Comparison of ENCODE assay signal across 11 cellular contexts in genomic region chr7:36615877-36616276, GRCh38.
A peak's percentile ranks its signal among the peaks of the same experiment; 100 is the strongest.
DNase-seq lines count a peak whose midpoint lies in the region; ATAC-seq, FAIRE-seq and TF ChIP-seq lines count a peak whose summit lies in the region.
"Had no signal": no experiment of that assay in that cellular context is flagged by ENCODE, and none has a peak within 500 bp of the region (broad histone marks: within the 10 kb centered on the region; RNA-seq: fewer than 3 reads in every experiment).

No MANE protein-coding gene starts in this region.

- H3K4me1 Mint-ChIP-seq in H9 = peaks cover 28 to 33% of the 10 kb centered on the region in 2 experiments

- H3K4ac ChIP-seq in H9 (ENCODE audit: low read depth, low read length) (no peak overlapping the region), H1 (replicated peaks; ENCODE audit: insufficient read length, low read depth, low read length) (no peak overlapping the region)

- H4K8ac ChIP-seq in H9 (replicated peaks; ENCODE audit: insufficient read length, low read depth, low read length) (no peak overlapping the region), H1 (ENCODE audit: extremely low read depth, insufficient read depth, low read length) (no peak overlapping the region; the same call in 1 of the 2 replicates)

- intact Hi-C loops in psoas muscle (cut with DNase I) = no loop called here

- H2BK12ac ChIP-seq in H9 (ENCODE audit: insufficient read length, low read depth, low read length) (no peak overlapping the region), H1 (ENCODE audit: low read depth, low read length) (no peak overlapping the region)

- H3K56ac ChIP-seq in H9 (ENCODE audit: insufficient read length, low read depth, low read length) (no peak overlapping the region), H1 (replicated peaks; ENCODE audit: insufficient read length, low read depth, low read length) (no peak overlapping the region)

- H3K23ac ChIP-seq in H9 (ENCODE audit: insufficient read length, low read depth, low read length) = no peak overlapping the region
- no peak overlapping the region for H3K23ac ChIP-seq in H1 (ENCODE audit: insufficient read length)

- no CpG with 5 or more reads among the region's 8 CpGs for WGBS in H9 (ENCODE audit: extremely low coverage, insufficient read length, low lambda C conversion rate)
- WGBS in H1 (ENCODE audit: extremely low coverage in 1 of 2, insufficient coverage in 1 of 2, insufficient read length in 1 of 2, insufficient replicate concordance in 2 of 2, low coverage in 1 of 2, low lambda C conversion rate in 2 of 2, missing lambda C conversion rate in 1 of 2), 2 experiments = 74% methylated on average over 8 of the region's 8 CpGs; no CpG with 5 or more reads in 1 of the 2 experiments
- 54 to 65% (median 56%) methylated on average over 8 of the region's 8 CpGs for WGBS in psoas muscle, 3 donors

- H2BK20ac ChIP-seq in H9 (ENCODE audit: low read depth, low read length, poor library complexity, severe bottlenecking) = no peak overlapping the region
- no peak overlapping the region for H2BK20ac ChIP-seq in H1 (ENCODE audit: low read length)

- H4K5ac ChIP-seq in H9 (ENCODE audit: insufficient read length, low read depth, low read length) (no peak overlapping the region), H1 (ENCODE audit: insufficient read length, low read depth, low read length) (no peak overlapping the region)

- H2AK5ac ChIP-seq in H9 (ENCODE audit: insufficient read length, low read length) = no peak overlapping the region
- H2AK5ac ChIP-seq in H1 (ENCODE audit: low read depth, low read length) = no peak overlapping the region

- no peaks in the 10 kb centered on the region for H3K9me3 ChIP-seq in H9 (ENCODE audit: control insufficient read depth, low read depth, low read length)
- no peaks in the 10 kb centered on the region for H3K9me3 ChIP-seq in H1 (ENCODE audit: insufficient read depth in 2 of 2, low read depth in 1 of 2, low read length in 1 of 2)
- H3K9me3 ChIP-seq in neutrophil = no peaks in the 10 kb centered on the region
- no peaks in the 10 kb centered on the region for H3K9me3 ChIP-seq in psoas muscle
- H3K9me3 ChIP-seq: HAP-1 had no signal

- H4K20me1 ChIP-seq in H9 (ENCODE audit: control insufficient read depth, insufficient read depth, insufficient read length) = no peaks in the 10 kb centered on the region
- H4K20me1 ChIP-seq in H1 (replicated peaks in 1 of 2; ENCODE audit: control insufficient read depth in 1 of 2, insufficient read depth in 2 of 2, low read length in 2 of 2) = no peaks in the 10 kb centered on the region

- POLR2A ChIA-PET in H1 (lab: Charles Lee; ENCODE audit: partially characterized antibody) = no interaction called here

- H3K79me2 ChIP-seq in H9 (ENCODE audit: insufficient read depth, low read length) (no peaks in the 10 kb centered on the region), H1 (ENCODE audit: control insufficient read depth in 1 of 2, insufficient read depth in 2 of 2, low read length in 2 of 2) (no peaks in the 10 kb centered on the region)

- DNase-seq in COR-L47 (lab: John Stamatoyannopoulos, UW) = peak; percentile 78
- no peak for DNase-seq in H9
- no peak for DNase-seq in H1 (ENCODE audit: low read depth in 1 of 2, low spot score in 2 of 2)
- no peak for DNase-seq in MV-4-11 (lab: John Stamatoyannopoulos, UW)
- DNase-seq in psoas muscle = no peak
- no peak for DNase-seq in midbrain (lab: John Stamatoyannopoulos, UW)
- DNase-seq: CD4-positive, CD25-positive, alpha-beta regulatory T cell; IMR-90; Kasumi-1 had no signal

- H3K14ac ChIP-seq in H9 (ENCODE audit: insufficient read depth, low read length) (no peak overlapping the region), H1 (ENCODE audit: insufficient read length) (no peak overlapping the region)

- H2BK15ac ChIP-seq in H9 (ENCODE audit: low read depth, low read length) (no peak overlapping the region), H1 (ENCODE audit: low read length) (no peak overlapping the region)

- TF ChIP-seq RAD21 in H1 (IDR thresholded peaks at IDR 0.05 in 1 of 2, conservative IDR thresholded peaks at IDR 0.05 in 1 of 2; ENCODE audit: low read depth in 2 of 2, low read length in 2 of 2) = no peak

- H3K36me3 ChIP-seq in H1 (ENCODE audit: control insufficient read depth in 2 of 4, insufficient read depth in 4 of 4, low read length in 3 of 4) = no peaks in the 10 kb centered on the region
- peaks cover 63% of the 10 kb centered on the region for H3K36me3 ChIP-seq in neutrophil
- no peaks in the 10 kb centered on the region for H3K36me3 ChIP-seq in psoas muscle (ENCODE audit: insufficient read depth in 1 of 2, low read depth in 1 of 2)
- H3K36me3 ChIP-seq: HAP-1 had no signal

- H2AFZ ChIP-seq in H9 (ENCODE audit: low read length) = no peak overlapping the region
- H2AFZ ChIP-seq in H1 (ENCODE audit: low read length) = 0 out of 2 replicates have a peak overlapping the region, but pooled peaks have one; percentile 51

- H3K27me3 ChIP-seq in H9 (ENCODE audit: insufficient read depth, low read length) = no peaks in the 10 kb centered on the region
- H3K27me3 ChIP-seq in H1 (replicated peaks in 1 of 4; ENCODE audit: control insufficient read depth in 3 of 4, extremely low read depth in 1 of 4, insufficient read depth in 3 of 4, low read length in 3 of 4) = no peaks in the 10 kb centered on the region; a peak in 1 of 7 replicates
- no peaks in the 10 kb centered on the region for H3K27me3 ChIP-seq in neutrophil
- H3K27me3 ChIP-seq in psoas muscle (ENCODE audit: insufficient read depth in 3 of 3, low read length in 2 of 3) = peaks cover 0 to 3% (median 0%) of the 10 kb centered on the region in 3 donors

- peaks cover 4% of the 10 kb centered on the region; the same call in 1 of the 2 replicates for H3K4me1 ChIP-seq in H9 (ENCODE audit: insufficient read depth, low read length)
- peaks cover 0 to 6% (median 3%) of the 10 kb centered on the region in 4 experiments; a peak in 4 of 7 replicates for H3K4me1 ChIP-seq in H1 (replicated peaks in 1 of 4; ENCODE audit: control insufficient read depth in 3 of 4, insufficient read depth in 4 of 4, low read length in 3 of 4)
- H3K4me1 ChIP-seq in neutrophil (ENCODE audit: control insufficient read depth in 1 of 2, insufficient read depth in 1 of 2, low read depth in 1 of 2, low read length in 1 of 2) = peaks cover 46 to 47% of the 10 kb centered on the region in 2 experiments
- no peaks in the 10 kb centered on the region for H3K4me1 ChIP-seq in psoas muscle
- H3K4me1 ChIP-seq: HAP-1 had no signal

- H2BK120ac ChIP-seq in H9 (ENCODE audit: low read depth, low read length, poor library complexity, severe bottlenecking) (no peak overlapping the region), H1 (replicated peaks; ENCODE audit: low read depth, low read length) (no peak overlapping the region)

- H3K9me3 Mint-ChIP-seq in H9 = no peaks in the 10 kb centered on the region

- no peak overlapping the region for H3K9ac ChIP-seq in H9 (ENCODE audit: extremely low read depth, insufficient read length, low read length)
- H3K9ac ChIP-seq in H1 (replicated peaks in 1 of 4; ENCODE audit: extremely low read depth in 1 of 4, low read depth in 3 of 4, low read length in 3 of 4) = no peak overlapping the region

- no peaks in the 10 kb centered on the region for H3K36me3 Mint-ChIP-seq in H9 (ENCODE audit: insufficient read depth in 1 of 3, low read depth in 3 of 3)
- H3K36me3 Mint-ChIP-seq: CD4-positive, CD25-positive, alpha-beta regulatory T cell had no signal

- TF ChIP-seq POLR2A in H1 (IDR thresholded peaks at IDR 0.05; ENCODE audit: control extremely low read depth in 1 of 2, low read depth in 2 of 2, low read length in 2 of 2) = no peak

- no peak for ATAC-seq in psoas muscle

- H3K27ac Mint-ChIP-seq in H9 = peak overlapping the region in 2 of 3 experiments; percentile 73 to 77; a peak in 3 of 7 replicates

- TF ChIP-seq EP300 in H1 (IDR thresholded peaks at IDR 0.05; ENCODE audit: borderline replicate concordance in 1 of 2, low read depth in 2 of 2, low read length in 2 of 2) = no peak

- FAIRE-seq in H1 (lab: Jason Lieb, UNC) = no peak

- no peak overlapping the region for H3K4me3 Mint-ChIP-seq in H9
- H3K4me3 Mint-ChIP-seq: CD4-positive, CD25-positive, alpha-beta regulatory T cell had no signal

- no peaks in the 10 kb centered on the region for H3K27me3 Mint-ChIP-seq in H9 (ENCODE audit: low read depth)

- H3K18ac ChIP-seq in H9 (ENCODE audit: insufficient read length, low read depth, low read length) (no peak overlapping the region), H1 (ENCODE audit: extremely low read depth, low read length) (no peak overlapping the region)

- peaks cover 3% of the 10 kb centered on the region for H3K23me2 ChIP-seq in H9 (ENCODE audit: insufficient read length, low read depth, low read length, poor library complexity, severe bottlenecking)
- no peaks in the 10 kb centered on the region for H3K23me2 ChIP-seq in H1 (ENCODE audit: low read depth, low read length)

- H3K4me3 ChIP-seq in H1 (ENCODE audit: extremely low read depth in 1 of 4, insufficient read depth in 2 of 4, low read depth in 3 of 4, low read length in 4 of 4) (no peak overlapping the region), neutrophil (ENCODE audit: low read depth in 1 of 2, low read length in 1 of 2) (no peak overlapping the region), psoas muscle (no peak overlapping the region)
- H3K4me3 ChIP-seq: HAP-1 had no signal

- no peak overlapping the region for H3K27ac ChIP-seq in H9 (ENCODE audit: insufficient read length, low read depth, low read length)
- H3K27ac ChIP-seq in H1 (ENCODE audit: low read depth, low read length) = no peak overlapping the region
- H3K27ac ChIP-seq in neutrophil = peak overlapping the region; percentile 90
- no peak overlapping the region for H3K27ac ChIP-seq in psoas muscle

- no peaks in the 10 kb centered on the region for H3K79me1 ChIP-seq in H9 (ENCODE audit: insufficient read depth, low read depth, low read length, poor library complexity, severe bottlenecking)
- H3K79me1 ChIP-seq in H1 (ENCODE audit: low read depth, low read length) = no peaks in the 10 kb centered on the region

- H2BK5ac ChIP-seq in H9 (ENCODE audit: insufficient read length, low read length) (no peak overlapping the region), H1 (ENCODE audit: low read depth, low read length) (no peak overlapping the region)

- H4K91ac ChIP-seq in H9 (ENCODE audit: insufficient read length, low read depth, low read length) (no peak overlapping the region), H1 (replicated peaks; ENCODE audit: insufficient read length, low read length) (no peak overlapping the region)

- H3K4me2 ChIP-seq in H9 (ENCODE audit: insufficient read depth, insufficient read length, low read length) (no peak overlapping the region), H1 (ENCODE audit: insufficient read depth in 1 of 2, low read depth in 2 of 2, low read length in 2 of 2) (no peak overlapping the region)

- TF ChIP-seq CTCF in H9 (conservative IDR thresholded peaks at IDR 0.05) (no peak), H1 (IDR thresholded peaks at IDR 0.05; ENCODE audit: control extremely low read depth in 1 of 3, insufficient read depth in 1 of 3, low read depth in 1 of 3, low read length in 3 of 3) (no peak), neutrophil (IDR thresholded peaks at IDR 0.05) (no peak), psoas muscle (IDR thresholded peaks at IDR 0.05) (no peak)

- H3T11ph ChIP-seq in H9 (ENCODE audit: low read length) = no peak overlapping the region

- CTCF ChIA-PET in H1 (lab: Charles Lee; ENCODE audit: partially characterized antibody) = interaction anchor here (1.6 to 2.1 kb wide), 2 partner anchors 14 to 128 kb away, joined by 3 to 6 read pairs; no protein-coding TSS in a partner anchor
